Comparison of ENCODE assay signal across 19 cellular contexts in genomic region chr11:1333091-1333772, GRCh38. TPM values are rescaled to one million over a fixed set of nuclear protein-coding genes. Genes with fewer than 3 reads are reported as not detected.
"Had no signal": no experiment of that assay in that cellular context is flagged by ENCODE, and none has a peak within 500 bp of the region (broad histone marks: within the 10 kb centered on the region; RNA-seq: fewer than 3 reads in every experiment).

No MANE protein-coding gene starts in this region.

- H3K36me3 ChIP-seq: esophagus muscularis mucosa, sigmoid colon, thyroid gland had no signal

- ATAC-seq: activated CD8-positive, alpha-beta T cell treated with anti-CD3 and anti-CD28 coated beads, Interleukin-2, amount 10 ng/mL, durations not matched to agents 7 days and 5 days; left cardiac atrium had no signal

- H3K27me3 Mint-ChIP-seq: activated naive CD8-positive, alpha-beta T cell had no signal

- DNase-seq: activated CD4-positive, alpha-beta T cell treated with anti-CD3 and anti-CD28 coated beads for 48 hours; activated CD4-positive, CD25-positive, alpha-beta regulatory T cell; activated CD8-positive, alpha-beta memory T cell treated with anti-CD3 and anti-CD28 coated beads, Interleukin-2, amount 50 U/mL, for 4 hours; activated gamma-delta T cell; effector CD8-positive, alpha-beta T cell; left cardiac atrium; occipital lobe; posterior cingulate gyrus; stimulated activated CD8-positive, alpha-beta memory T cell treated with anti-CD3 and anti-CD28 coated beads, Interleukin-4, amount 100 ng/mL, for 48 hours; stimulated activated naive CD4-positive, alpha-beta T cell; thyroid gland had no signal

- H3K27ac ChIP-seq: esophagus muscularis mucosa, sigmoid colon, thyroid gland had no signal

- H3K27me3 ChIP-seq: sigmoid colon, thyroid gland had no signal

- H3K9me3 ChIP-seq: sigmoid colon, thyroid gland had no signal

- H3K27ac Mint-ChIP-seq: activated CD8-positive, alpha-beta T cell treated with anti-CD3 and anti-CD28 coated beads, Interleukin-2, amount 10 ng/mL, durations not matched to agents 7 days and 5 days; activated naive CD8-positive, alpha-beta T cell; mesothelial cell of epicardium; T-helper 2 cell treated with Interferon-gamma antibody and Interleukin-4, amounts not matched to agents 5 μg/mL and 100 μg/mL, for 36 hours had no signal

- H3K4me3 Mint-ChIP-seq: activated CD8-positive, alpha-beta T cell treated with anti-CD3 and anti-CD28 coated beads, Interleukin-2, amount 10 ng/mL, durations not matched to agents 7 days and 5 days; activated naive CD8-positive, alpha-beta T cell; mesothelial cell of epicardium; T-helper 2 cell treated with Interferon-gamma antibody and Interleukin-4, amounts not matched to agents 5 μg/mL and 100 μg/mL, for 36 hours had no signal

- H3K4me3 ChIP-seq: esophagus muscularis mucosa, lung, sigmoid colon, thyroid gland had no signal

- H3K36me3 Mint-ChIP-seq: activated naive CD8-positive, alpha-beta T cell; mesothelial cell of epicardium had no signal

RNA-seq across cellular contexts. Expression of gene BRSK2, which starts 56.5 kb away (rescaled TPM):
- total RNA-seq: bronchial epithelial cell had no signal
